18 cellular contexts compared by ENCODE assay signal in genomic region chr2:61214171-61214570, GRCh38. TPM values are rescaled to one million over a fixed set of nuclear protein-coding genes. Genes with fewer than 3 reads are reported as not detected.
DNase-seq lines count a peak whose midpoint lies in the region; ATAC-seq, FAIRE-seq and TF ChIP-seq lines count a peak whose summit lies in the region.
"Had no signal": no experiment of that assay in that cellular context is flagged by ENCODE, and none has a peak within 500 bp of the region (broad histone marks: within the 10 kb centered on the region; RNA-seq: fewer than 3 reads in every experiment).

No MANE protein-coding gene starts in this region.

- in situ Hi-C loops in IMR-90 (cut with MboI; ENCODE audit: low sequenced_read_pairs), result no loop called here

- H2BK20ac ChIP-seq in IMR-90 (ENCODE audit: low read depth, low read length), result no peak overlapping the region

- dilution Hi-C loops in IMR-90 (cut with HindIII; ENCODE audit: low sequenced_read_pairs, unreplicated experiment), result no loop called here

- H4K91ac ChIP-seq in IMR-90 (ENCODE audit: insufficient read depth, low read depth, low read length), result no peak overlapping the region

- H2AK5ac ChIP-seq in IMR-90 (ENCODE audit: low read depth, low read length), result no peak overlapping the region

- no peak overlapping the region for H4K8ac ChIP-seq in IMR-90 (ENCODE audit: low read depth in 2 of 2, low read length in 2 of 2)

- H2BK5ac ChIP-seq in IMR-90 (ENCODE audit: low read depth, low read length, poor library complexity, severe bottlenecking), result no peak overlapping the region

- intact Hi-C loops in IMR-90 (cut with micrococcal nuclease), result no loop called here

- H3K36me3 ChIP-seq in IMR-90 (ENCODE audit: control insufficient read depth, insufficient read depth, low read length), result peaks cover 18% of the 10 kb centered on the region

- BruUV-seq in IMR-90 (replicated peaks; lab: Mats Ljungman, UMichigan), result TSS peak; percentile 71

- peak; percentile 35 for FAIRE-seq in GM12891 (lab: Jason Lieb, UNC)

- TF ChIP-seq CTCF in IMR-90 (conservative IDR thresholded peaks at IDR 0.05; ENCODE audit: low read depth, low read length), result no peak

- no peak for TF ChIP-seq POLR2A in GM12891 (IDR thresholded peaks at IDR 0.05; ENCODE audit: low read depth, low read length)
- no peak for TF ChIP-seq POLR2A in IMR-90 (IDR thresholded peaks at IDR 0.05; ENCODE audit: low read depth, low read length)

- no peak overlapping the region for H4K5ac ChIP-seq in IMR-90 (ENCODE audit: low read depth, low read length)

- peaks cover 6% of the 10 kb centered on the region for H3K9me1 ChIP-seq in IMR-90 (ENCODE audit: insufficient read depth, low read length)

- H3K23ac ChIP-seq in IMR-90 (ENCODE audit: low read depth, low read length), result no peak overlapping the region

- no peak overlapping the region for H3K18ac ChIP-seq in IMR-90 (ENCODE audit: low read depth, low read length)

- H2BK15ac ChIP-seq in IMR-90 (ENCODE audit: low read depth, low read length), result no peak overlapping the region

- no peak overlapping the region for H3K14ac ChIP-seq in IMR-90 (replicated peaks; ENCODE audit: low read depth, low read length)

- no peaks in the 10 kb centered on the region for H3K27me3 ChIP-seq in IMR-90 (ENCODE audit: control insufficient read depth, insufficient read depth, low read length)
- H3K27me3 ChIP-seq: MG63 had no signal

- peaks cover 5 to 17% of the 10 kb centered on the region in 2 experiments for H3K79me1 ChIP-seq in IMR-90 (ENCODE audit: low read depth in 1 of 2, low read length in 2 of 2)

- H3K4me1 ChIP-seq in IMR-90 (ENCODE audit: control insufficient read depth, insufficient read depth, low read length), result peaks cover 6% of the 10 kb centered on the region

- POLR2A ChIA-PET in IMR-90 (lab: Charles Lee; ENCODE audit: unreplicated experiment), result no interaction called here

- CTCF ChIA-PET in IMR-90 (lab: Yijun Ruan, JAX), result interaction anchor here (0.8 to 1.4 kb wide), 2 partner anchors 9 to 682 kb away, joined by 3 to 4 read pairs; no protein-coding TSS in a partner anchor

- no peak overlapping the region for H3K4ac ChIP-seq in IMR-90 (ENCODE audit: low read depth, low read length)

- H2AK9ac ChIP-seq in IMR-90 (replicated peaks; ENCODE audit: low read depth, low read length, poor library complexity), result peak overlapping the region; percentile 45

- no peak for TF ChIP-seq RAD21 in IMR-90 (IDR thresholded peaks at IDR 0.05; ENCODE audit: low read length)

- no peak for DNase-seq in GM12891 (ENCODE audit: insufficient read length, low spot score)
- no peak for DNase-seq in IMR-90
- peak; percentile 23 for DNase-seq in inferior parietal cortex (ENCODE audit: extremely low spot score)
- DNase-seq in putamen (ENCODE audit: low spot score), result peak; percentile 5
- no peak for DNase-seq in stimulated activated CD4-positive, alpha-beta T cell treated with anti-CD3 and anti-CD28 coated beads, Interleukin-1b, Interleukin-23, amount 100 ng/mL, for 48 hours
- no peak for DNase-seq in HuH-7.5 (ENCODE audit: low spot score)
- DNase-seq: Calu3; CD4-positive, alpha-beta memory T cell; GM23248; MG63; NCI-H1092; NCI-H146; NCI-H2081; NCI-H510A; NCI-H774; PC-9 had no signal

- no peaks in the 10 kb centered on the region for H3K9me3 ChIP-seq in IMR-90 (ENCODE audit: control insufficient read depth, insufficient read depth, low read length)
- H3K9me3 ChIP-seq: MG63 had no signal

- no peak overlapping the region for H3K56ac ChIP-seq in IMR-90 (ENCODE audit: extremely low read depth, insufficient read depth, low read length)

- no peak overlapping the region for H2BK120ac ChIP-seq in IMR-90 (ENCODE audit: low read depth, low read length)

- H4K20me1 ChIP-seq in IMR-90 (ENCODE audit: insufficient read depth, low read length), result no peaks in the 10 kb centered on the region

- H2AFZ ChIP-seq in IMR-90 (replicated peaks; ENCODE audit: low read length, poor library complexity), result no peak overlapping the region
- H2AFZ ChIP-seq: GM23248, PC-9 had no signal

- WGBS in IMR-90 (ENCODE audit: extremely low coverage in 2 of 2, insufficient read length in 1 of 2), 2 experiments, result 90% methylated on average over 2 of the region's 4 CpGs; no CpG with 5 or more reads in 1 of the 2 experiments

- no peak overlapping the region for H3K4me2 ChIP-seq in IMR-90 (ENCODE audit: low read depth, low read length)
- H3K4me2 ChIP-seq: PC-9 had no signal

- H3K4me3 ChIP-seq in IMR-90 (ENCODE audit: insufficient read depth, low read depth, low read length), result no peak overlapping the region
- H3K4me3 ChIP-seq: GM23248, MG63, PC-9 had no signal

- H3K27ac ChIP-seq in IMR-90 (ENCODE audit: insufficient read depth, low read length), result no peak overlapping the region
- H3K27ac ChIP-seq: GM23248, PC-9 had no signal

- ATAC-seq in IMR-90 (ENCODE audit: low read depth) (no peak), GM21717 (IDR thresholded peaks at IDR 0.05; ENCODE audit: unreplicated experiment) (no peak)
- ATAC-seq: HCT116 had no signal

- no peak overlapping the region for H3K9ac ChIP-seq in IMR-90 (ENCODE audit: low read depth, low read length)
- H3K9ac ChIP-seq: GM23248 had no signal

TF ChIP-seq in GM12891, 5 proteins besides CTCF, POLR2A, EP300 and RAD21:
- TF ChIP-seq TAF1 (IDR thresholded peaks at IDR 0.05; ENCODE audit: low read depth, low read length) (no peak), SPI1 (IDR thresholded peaks at IDR 0.05; ENCODE audit: low read depth, low read length) (no peak), PAX5 (IDR thresholded peaks at IDR 0.05; ENCODE audit: insufficient read depth, low read length, severe bottlenecking) (no peak)

TF ChIP-seq in IMR-90, 13 proteins besides CTCF, POLR2A, EP300 and RAD21:
- TF ChIP-seq MXI1 (IDR thresholded peaks at IDR 0.05; ENCODE audit: borderline replicate concordance, low read depth, low read length) (no peak), BHLHE40 (IDR thresholded peaks at IDR 0.05; ENCODE audit: low read depth, low read length) (no peak), NFE2L2 (IDR thresholded peaks at IDR 0.05; ENCODE audit: low read depth, low read length) (no peak)

RNA-seq across cellular contexts. Expression of gene C2orf74, which starts 52.2 kb away (rescaled TPM):
- 22.0 TPM for polyA plus RNA-seq in GM12891 (2012; ENCODE audit: low read depth, missing spikeins)
- 8.4 and 10.3 TPM in 2 replicates for total RNA-seq in IMR-90 (2012; rRNA removed)
- polyA plus RNA-seq in IMR-90 (2012; rRNA removed), result 15.8 and 21.9 TPM in 2 replicates
- polyA plus RNA-seq in IMR-90 (2012; cell fraction: cytosol; rRNA removed), result 6.4 and 7.5 TPM in 2 replicates
- polyA plus RNA-seq in IMR-90 (2012; cell fraction: nucleus; rRNA removed; ENCODE audit: low replicate concordance), result 1.9 and 4.9 TPM in 2 replicates

Comparison
In these comparisons a context has a peak if more than half of its experiments do, and no peak if none do; other contexts are left out.
1. DNase-seq: peak in inferior parietal cortex (single experiment) and putamen (single experiment); none in GM12891 (single experiment), IMR-90 (single experiment), stimulated activated CD4-positive, alpha-beta T cell treated with anti-CD3 and anti-CD28 coated beads, Interleukin-1b, Interleukin-23, amount 100 ng/mL, for 48 hours (single experiment) and HuH-7.5 (single experiment).